Comparison of ENCODE assay signal across 22 cellular contexts in genomic region chr17:66941773-66942452, GRCh38. TPM values are rescaled to one million over a fixed set of nuclear protein-coding genes. Genes with fewer than 3 reads are reported as not detected.
DNase-seq lines count a peak whose midpoint lies in the region; ATAC-seq and TF ChIP-seq lines count a peak whose summit lies in the region.
"Had no signal": no experiment of that assay in that cellular context is flagged by ENCODE, and none has a peak within 500 bp of the region (broad histone marks: within the 10 kb centered on the region; RNA-seq: fewer than 3 reads in every experiment).

No MANE protein-coding gene starts in this region.

- H3K9me3 ChIP-seq in endodermal cell (ENCODE audit: control insufficient read depth, low read length): peaks cover 12% of the 10 kb centered on the region
- peaks cover 14% of the 10 kb centered on the region for H3K9me3 ChIP-seq in trophoblast cell (ENCODE audit: insufficient read depth, low read depth, low read length)
- H3K9me3 ChIP-seq in aorta (ENCODE audit: control insufficient read depth, low read length): peaks cover 2% of the 10 kb centered on the region
- H3K9me3 ChIP-seq: A549 had no signal

- H4K91ac ChIP-seq in trophoblast cell (ENCODE audit: low read depth, low read length): peak overlapping the region; percentile 33

- no peak overlapping the region for H3K23ac ChIP-seq in trophoblast cell (ENCODE audit: low read length)

- H3K79me1 ChIP-seq in trophoblast cell (ENCODE audit: low read length): peaks cover 17% of the 10 kb centered on the region

- H3K79me2 ChIP-seq in trophoblast cell (ENCODE audit: control insufficient read depth, insufficient read depth, low read length, poor library complexity): peaks cover 2% of the 10 kb centered on the region

- H2BK120ac ChIP-seq in trophoblast cell (ENCODE audit: insufficient read depth, low read length, poor library complexity): peak overlapping the region; percentile 16

- peak overlapping the region; percentile 34 for H2BK12ac ChIP-seq in trophoblast cell (ENCODE audit: low read length)

- no peak overlapping the region for H3K4ac ChIP-seq in trophoblast cell (ENCODE audit: low read depth, low read length)

- intact Hi-C loops in natural killer cell (cut with micrococcal nuclease) (no loop called here), aorta (cut with DNase I) (no loop called here)

- H3K27ac ChIP-seq in endodermal cell (ENCODE audit: low read depth, low read length) (no peak overlapping the region), trophoblast cell (ENCODE audit: low read depth, low read length) (peak overlapping the region; percentile 25), aorta (ENCODE audit: low read depth in 1 of 2, low read length in 2 of 2) (no peak overlapping the region)
- H3K27ac ChIP-seq: SK-N-MC had no signal

- H3K4me3 ChIP-seq in endodermal cell (ENCODE audit: low read length) (no peak overlapping the region), trophoblast cell (ENCODE audit: low read depth, low read length) (no peak overlapping the region), aorta (ENCODE audit: low read length in 2 of 2) (no peak overlapping the region)
- H3K4me3 ChIP-seq: A549, SK-N-MC had no signal

- no peaks in the 10 kb centered on the region for H3K4me1 Mint-ChIP-seq in natural killer cell treated with Interleukin-12 subunit alpha and Interleukin-12 subunit beta and Interleukin-15 and Interleukin-18, amount 100 ng/mL, for 72 hours (ENCODE audit: low read depth in 2 of 2)
- H3K4me1 Mint-ChIP-seq in natural killer cell (peaks cover 0 to 6% of the 10 kb centered on the region in 2 donors), endodermal cell (peaks cover 15% of the 10 kb centered on the region), mesothelial cell of epicardium (peaks cover 33% of the 10 kb centered on the region)

- ATAC-seq in natural killer cell treated with Interleukin-12 subunit alpha and Interleukin-12 subunit beta and Interleukin-15 and Interleukin-18, amount 100 ng/mL, for 72 hours: peak in 1 of 2 donors; percentile 35
- ATAC-seq in natural killer cell: no peak
- no peak for ATAC-seq in aorta (ENCODE audit: low FRiP score)
- ATAC-seq: CD8-positive, alpha-beta T cell had no signal

- H2BK5ac ChIP-seq in trophoblast cell (ENCODE audit: low read depth, low read length, poor library complexity): peak overlapping the region; percentile 62

- peaks cover 61 to 67% of the 10 kb centered on the region in 2 donors for H3K27me3 Mint-ChIP-seq in natural killer cell treated with Interleukin-12 subunit alpha and Interleukin-12 subunit beta and Interleukin-15 and Interleukin-18, amount 100 ng/mL, for 72 hours
- peaks cover 52 to 74% of the 10 kb centered on the region in 2 donors for H3K27me3 Mint-ChIP-seq in natural killer cell (ENCODE audit: low read depth in 2 of 2)
- H3K27me3 Mint-ChIP-seq in endodermal cell (ENCODE audit: insufficient read depth): peaks cover 13% of the 10 kb centered on the region
- H3K27me3 Mint-ChIP-seq in mesothelial cell of epicardium (ENCODE audit: low read depth): peaks cover 31% of the 10 kb centered on the region

- no peak overlapping the region for H4K12ac ChIP-seq in trophoblast cell (ENCODE audit: low read depth, low read length)

- TF ChIP-seq CTCF in natural killer cell (IDR thresholded peaks at IDR 0.05) (no peak), endodermal cell (conservative IDR thresholded peaks at IDR 0.05) (no peak), mesothelial cell of epicardium (IDR thresholded peaks at IDR 0.05; ENCODE audit: unreplicated experiment) (no peak)

- H3K14ac ChIP-seq in trophoblast cell (ENCODE audit: low read length): peak overlapping the region; percentile 21

- 86% methylated on average over 2 to 8 of the region's 8 CpGs for WGBS in endodermal cell (ENCODE audit: insufficient coverage in 1 of 2, insufficient read length in 1 of 2), 2 experiments
- WGBS in trophoblast cell (ENCODE audit: extremely low coverage, insufficient coverage, insufficient read length): no CpG with 5 or more reads among the region's 8 CpGs
- whole genome bisulfite sequencing in aorta, 2 donors: 89 to 90% methylated on average over 8 of the region's 8 CpGs

- H3K4me1 ChIP-seq in endodermal cell (ENCODE audit: control insufficient read depth, insufficient read depth, low read length) (no peaks in the 10 kb centered on the region), trophoblast cell (ENCODE audit: control insufficient read depth in 1 of 2, insufficient read depth in 2 of 2, low read length in 2 of 2) (peaks cover 27 to 35% of the 10 kb centered on the region in 2 experiments), aorta (ENCODE audit: control insufficient read depth in 1 of 2, insufficient read depth in 2 of 2, low read length in 2 of 2) (no peaks in the 10 kb centered on the region)

- peak overlapping the region; percentile 48 for H3K18ac ChIP-seq in trophoblast cell (ENCODE audit: low read length)

- H2AK5ac ChIP-seq in trophoblast cell (ENCODE audit: low read length): no peak overlapping the region

- no peak overlapping the region for H3K4me2 ChIP-seq in trophoblast cell (ENCODE audit: low read length)
- H3K4me2 ChIP-seq: A549 had no signal

- no peaks in the 10 kb centered on the region for H3K36me3 ChIP-seq in endodermal cell (ENCODE audit: control insufficient read depth, insufficient read depth, low read length)
- H3K36me3 ChIP-seq in trophoblast cell (ENCODE audit: control insufficient read depth in 1 of 2, insufficient read depth in 2 of 2, low read length in 2 of 2): no peaks in the 10 kb centered on the region
- H3K36me3 ChIP-seq in aorta (ENCODE audit: control insufficient read depth in 1 of 2, insufficient read depth in 2 of 2, low read length in 1 of 2): no peaks in the 10 kb centered on the region

- H3K9ac ChIP-seq in endodermal cell (ENCODE audit: extremely low read depth, low read length, poor library complexity, severe bottlenecking) (no peak overlapping the region), trophoblast cell (ENCODE audit: low read length) (no peak overlapping the region)

- no peaks in the 10 kb centered on the region for H3K36me3 Mint-ChIP-seq in natural killer cell treated with Interleukin-12 subunit alpha and Interleukin-12 subunit beta and Interleukin-15 and Interleukin-18, amount 100 ng/mL, for 72 hours
- H3K36me3 Mint-ChIP-seq in natural killer cell (no peaks in the 10 kb centered on the region), endodermal cell (ENCODE audit: low read depth) (peaks cover 4% of the 10 kb centered on the region), mesothelial cell of epicardium (no peaks in the 10 kb centered on the region)
- H3K36me3 Mint-ChIP-seq: CD8-positive, alpha-beta T cell had no signal

- peak overlapping the region; percentile 17 for H4K8ac ChIP-seq in trophoblast cell (ENCODE audit: low read depth, low read length)

- DNase-seq in natural killer cell treated with Interleukin-12 subunit alpha and Interleukin-12 subunit beta and Interleukin-15 and Interleukin-18, amount 100 ng/mL, for 72 hours (ENCODE audit: low spot score): peak; percentile 50
- DNase-seq in natural killer cell (no peak), endodermal cell (peak; percentile 56), trophoblast cell (no peak), NCI-H187 treated with DMSO at 0.1 percent for 48 hours (lab: John Stamatoyannopoulos, UW) (no peak), NCI-H2227 treated with DMSO at 0.1 percent for 48 hours (lab: John Stamatoyannopoulos, UW) (no peak), aorta (no peak), mesothelial cell of epicardium (ENCODE audit: low spot score in 2 of 2, unreplicated experiment in 2 of 2) (no peak)
- DNase-seq: CD8-positive, alpha-beta T cell; DMS53; H7; Kasumi-1; MM.1S; NCI-H1092; NCI-H1436 treated with DMSO at 0.1 percent for 48 hours; NCI-H2081 treated with DMSO at 0.1 percent for 48 hours; NCI-H774; SHP77 had no signal

- H2AFZ ChIP-seq in trophoblast cell (ENCODE audit: insufficient read depth, low read length, poor library complexity): no peak overlapping the region

- H3K9me3 Mint-ChIP-seq in natural killer cell treated with Interleukin-12 subunit alpha and Interleukin-12 subunit beta and Interleukin-15 and Interleukin-18, amount 100 ng/mL, for 72 hours: no peaks in the 10 kb centered on the region
- H3K9me3 Mint-ChIP-seq in natural killer cell (peaks cover 0 to 3% of the 10 kb centered on the region in 2 donors), endodermal cell (peaks cover 22% of the 10 kb centered on the region), mesothelial cell of epicardium (peaks cover 15% of the 10 kb centered on the region)

- no peak overlapping the region for H3K27ac Mint-ChIP-seq in natural killer cell treated with Interleukin-12 subunit alpha and Interleukin-12 subunit beta and Interleukin-15 and Interleukin-18, amount 100 ng/mL, for 72 hours
- H3K27ac Mint-ChIP-seq in natural killer cell (no peak overlapping the region), endodermal cell (peak overlapping the region; percentile 60), mesothelial cell of epicardium (no peak overlapping the region)
- H3K27ac Mint-ChIP-seq: CD8-positive, alpha-beta T cell; IgD-negative memory B cell had no signal

- peaks cover 4% of the 10 kb centered on the region for H3K27me3 ChIP-seq in endodermal cell (ENCODE audit: control insufficient read depth, insufficient read depth, low read length, poor library complexity, severe bottlenecking)
- no peaks in the 10 kb centered on the region for H3K27me3 ChIP-seq in trophoblast cell (ENCODE audit: insufficient read depth, low read length)
- no peaks in the 10 kb centered on the region for H3K27me3 ChIP-seq in aorta (ENCODE audit: control insufficient read depth in 1 of 2, insufficient read depth in 2 of 2, low read length in 1 of 2)

- no peak overlapping the region for H3K4me3 Mint-ChIP-seq in natural killer cell treated with Interleukin-12 subunit alpha and Interleukin-12 subunit beta and Interleukin-15 and Interleukin-18, amount 100 ng/mL, for 72 hours
- H3K4me3 Mint-ChIP-seq in natural killer cell (no peak overlapping the region), endodermal cell (no peak overlapping the region), mesothelial cell of epicardium (no peak overlapping the region)
- H3K4me3 Mint-ChIP-seq: CD8-positive, alpha-beta T cell; IgD-negative memory B cell had no signal

RNA-seq across cellular contexts. Expression of gene CACNG4, which starts 22.6 kb away (rescaled TPM):
- not detected for total RNA-seq in natural killer cell treated with Interleukin-12 subunit alpha and Interleukin-12 subunit beta and Interleukin-15 and Interleukin-18, amount 100 ng/mL, for 72 hours
- total RNA-seq in natural killer cell: not detected
- total RNA-seq in endodermal cell: 1 to 10 TPM in 1 of 2 donors, under 1 TPM in 1; 0.22 to 1.3 TPM
- polyA plus RNA-seq in endodermal cell (2013, experiment 1 of 2): 40.5 TPM
- 38.6 TPM for polyA plus RNA-seq in endodermal cell (2013, experiment 2 of 2)
- 53.7 and 55.4 TPM in 2 replicates for polyA plus RNA-seq in trophoblast cell (2013)
- not detected for total RNA-seq in aorta
- polyA plus RNA-seq in aorta: not detected
- 9.5 to 10.4 TPM (median 10.1 TPM) in 3 replicates for total RNA-seq in mesothelial cell of epicardium
- total RNA-seq: CD8-positive, alpha-beta T cell; OCI-LY7 had no signal
- polyA plus RNA-seq: IgD-negative memory B cell had no signal

Comparison
In these comparisons a context has a peak if more than half of its experiments do, and no peak if none do; other contexts are left out.
1. DNase-seq: peak in natural killer cell treated with Interleukin-12 subunit alpha and Interleukin-12 subunit beta and Interleukin-15 and Interleukin-18, amount 100 ng/mL, for 72 hours (single experiment) and endodermal cell (single experiment); none in natural killer cell (single experiment), trophoblast cell (0 of 2), NCI-H187 treated with DMSO at 0.1 percent for 48 hours (single experiment), NCI-H2227 treated with DMSO at 0.1 percent for 48 hours (single experiment), aorta (0 of 2) and mesothelial cell of epicardium (0 of 2).